15 cellular contexts compared by ENCODE assay signal in the genomic region with DNA sequence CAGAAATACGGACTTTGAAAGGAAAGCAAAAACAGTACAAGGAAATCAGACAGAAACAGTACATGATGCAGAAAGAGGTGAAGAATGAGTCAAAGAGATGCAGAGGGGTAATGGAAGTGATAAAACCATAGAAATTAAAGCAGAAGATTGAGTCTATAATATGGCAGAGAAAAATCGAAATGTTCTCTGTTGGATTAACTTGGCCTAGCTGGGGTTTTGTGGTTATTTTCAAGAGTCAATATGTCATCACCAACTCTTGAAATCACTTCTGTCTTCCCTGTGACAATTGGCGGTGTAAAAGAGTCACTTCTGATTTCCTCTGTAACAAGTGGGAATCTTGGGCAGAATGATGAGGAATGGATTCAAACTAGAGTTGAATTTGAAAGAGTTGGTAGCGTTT. TPM values are rescaled to one million over a fixed set of nuclear protein-coding genes. Genes with fewer than 3 reads are reported as not detected.
DNase-seq lines count a peak whose midpoint lies in the region; ATAC-seq and TF ChIP-seq lines count a peak whose summit lies in the region.
"Had no signal": no experiment of that assay in that cellular context is flagged by ENCODE, and none has a peak within 500 bp of the region (broad histone marks: within the 10 kb centered on the region; RNA-seq: fewer than 3 reads in every experiment).

No MANE protein-coding gene starts in this region.

- intact Hi-C loops in activated CD4-positive, alpha-beta T cell treated with anti-CD3 and anti-CD28 coated beads, Interleukin-2, amount 10 ng/mL, durations not matched to agents 24 days and 14 days (cut with micrococcal nuclease), result no loop called here
- intact Hi-C loops in PC-3 (cut with micrococcal nuclease) (no loop called here), CD14-positive monocyte (cut with micrococcal nuclease) (no loop called here), left cardiac atrium (cut with DNase I) (no loop called here)

- peaks cover 100% of the 10 kb centered on the region for H3K79me2 ChIP-seq in PC-3 (ENCODE audit: low read length)

- TF ChIP-seq CTCF in PC-3 (conservative IDR thresholded peaks at IDR 0.05; ENCODE audit: low read depth, low read length) (no peak), progenitor cell of endocrine pancreas (IDR thresholded peaks at IDR 0.05; ENCODE audit: unreplicated experiment) (no peak), CD14-positive monocyte (IDR thresholded peaks at IDR 0.05) (no peak)

- H3K4me3 ChIP-seq in PC-3 (ENCODE audit: low read length), result no peak overlapping the region

- H3K9me2 ChIP-seq in PC-3 (replicated peaks; ENCODE audit: low read length), result no peaks in the 10 kb centered on the region

- H3K27ac ChIP-seq in PC-3 (ENCODE audit: low read length), result no peak overlapping the region
- H3K27ac ChIP-seq: heart right ventricle had no signal

- no peak overlapping the region for H3K9ac ChIP-seq in PC-3 (ENCODE audit: low read length)

- no TSS peak for BruUV-seq in PC-3 (replicated peaks; lab: Mats Ljungman, UMichigan)

- H3K4me2 ChIP-seq in PC-3 (ENCODE audit: low read length), result peak overlapping the region; percentile 0; the same call in 1 of the 2 replicates

- H2AFZ ChIP-seq in PC-3 (ENCODE audit: low read length), result no peak overlapping the region

- peaks cover 63% of the 10 kb centered on the region for H3K36me3 Mint-ChIP-seq in activated CD4-positive, alpha-beta T cell treated with anti-CD3 and anti-CD28 coated beads, Interleukin-2, amount 10 ng/mL, durations not matched to agents 24 days and 14 days (ENCODE audit: low read depth)
- peaks cover 85% of the 10 kb centered on the region for H3K36me3 Mint-ChIP-seq in effector memory CD8-positive, alpha-beta T cell (ENCODE audit: insufficient read depth)
- H3K36me3 Mint-ChIP-seq in progenitor cell of endocrine pancreas (ENCODE audit: insufficient read depth), result peaks cover 39% of the 10 kb centered on the region
- peaks cover 49 to 77% of the 10 kb centered on the region in 2 donors for H3K36me3 Mint-ChIP-seq in CD14-positive monocyte

- H3K27me3 Mint-ChIP-seq in activated CD4-positive, alpha-beta T cell treated with anti-CD3 and anti-CD28 coated beads, Interleukin-2, amount 10 ng/mL, durations not matched to agents 24 days and 14 days, result no peaks in the 10 kb centered on the region
- H3K27me3 Mint-ChIP-seq in effector memory CD8-positive, alpha-beta T cell, result no peaks in the 10 kb centered on the region
- no peaks in the 10 kb centered on the region for H3K27me3 Mint-ChIP-seq in progenitor cell of endocrine pancreas
- no peaks in the 10 kb centered on the region for H3K27me3 Mint-ChIP-seq in CD14-positive monocyte (ENCODE audit: low read depth in 3 of 3)

- no peak for ATAC-seq in PC-3
- ATAC-seq in effector memory CD8-positive, alpha-beta T cell (replicated peaks), result no peak
- no peak for ATAC-seq in left cardiac atrium
- ATAC-seq: heart right ventricle had no signal

- POLR2A ChIA-PET in PC-3 (lab: Charles Lee; ENCODE audit: unreplicated experiment), result no interaction called here

- no peaks in the 10 kb centered on the region for H3K27me3 ChIP-seq in PC-3 (ENCODE audit: low read length)
- H3K27me3 ChIP-seq: heart right ventricle had no signal

- peak overlapping the region; percentile 65 for H3K4me3 Mint-ChIP-seq in activated CD4-positive, alpha-beta T cell treated with anti-CD3 and anti-CD28 coated beads, Interleukin-2, amount 10 ng/mL, durations not matched to agents 24 days and 14 days
- peak overlapping the region; percentile 1 to 46 for H3K4me3 Mint-ChIP-seq in effector memory CD8-positive, alpha-beta T cell
- H3K4me3 Mint-ChIP-seq in progenitor cell of endocrine pancreas (ENCODE audit: low read depth) (peak overlapping the region; percentile 23), CD14-positive monocyte (peak overlapping the region in 1 of 2 donors; percentile 26)

- CTCF ChIA-PET in PC-3 (lab: Charles Lee), result no interaction called here

- no peaks in the 10 kb centered on the region for H3K9me3 ChIP-seq in PC-3 (ENCODE audit: low read length)
- H3K9me3 ChIP-seq: heart right ventricle had no signal

- no peaks in the 10 kb centered on the region for H3K9me3 Mint-ChIP-seq in activated CD4-positive, alpha-beta T cell treated with anti-CD3 and anti-CD28 coated beads, Interleukin-2, amount 10 ng/mL, durations not matched to agents 24 days and 14 days
- no peaks in the 10 kb centered on the region for H3K9me3 Mint-ChIP-seq in effector memory CD8-positive, alpha-beta T cell
- no peaks in the 10 kb centered on the region for H3K9me3 Mint-ChIP-seq in progenitor cell of endocrine pancreas (ENCODE audit: low read depth)
- H3K9me3 Mint-ChIP-seq in CD14-positive monocyte, result no peaks in the 10 kb centered on the region

- DNase-seq in activated CD4-positive, alpha-beta T cell treated with anti-CD3 and anti-CD28 coated beads, Interleukin-2, amount 10 ng/mL, durations not matched to agents 24 days and 14 days, result no peak
- DNase-seq in activated CD4-positive, alpha-beta T cell treated with anti-CD3 and anti-CD28 coated beads for 48 hours, result no peak
- no peak for DNase-seq in PC-3
- DNase-seq in effector memory CD8-positive, alpha-beta T cell, result no peak
- DNase-seq in progenitor cell of endocrine pancreas (ENCODE audit: low spot score, unreplicated experiment), result no peak
- DNase-seq in CD14-positive monocyte (ENCODE audit: low spot score), result no peak
- DNase-seq in anterior cingulate cortex (lab: John Stamatoyannopoulos, UW), result no peak
- DNase-seq in left cardiac atrium, result no peak
- DNase-seq: activated CD4-positive, alpha-beta T cell treated with anti-CD3 and anti-CD28 coated beads for 4 hours; amygdala; heart right ventricle; mesendoderm; NCI-H146; NCI-H774; retina had no signal

- H3K36me3 ChIP-seq in PC-3 (ENCODE audit: low read depth, low read length), result peaks cover 65% of the 10 kb centered on the region

- peaks cover 73% of the 10 kb centered on the region for H4K20me1 ChIP-seq in PC-3 (ENCODE audit: low read length)

- H3K4me1 Mint-ChIP-seq in activated CD4-positive, alpha-beta T cell treated with anti-CD3 and anti-CD28 coated beads, Interleukin-2, amount 10 ng/mL, durations not matched to agents 24 days and 14 days, result peaks cover 46% of the 10 kb centered on the region
- peaks cover 37 to 60% of the 10 kb centered on the region in 2 donors for H3K4me1 Mint-ChIP-seq in effector memory CD8-positive, alpha-beta T cell (ENCODE audit: low read depth in 2 of 2)
- H3K4me1 Mint-ChIP-seq in progenitor cell of endocrine pancreas (ENCODE audit: low read depth), result peaks cover 34% of the 10 kb centered on the region
- H3K4me1 Mint-ChIP-seq in CD14-positive monocyte, result peaks cover 61% of the 10 kb centered on the region

- H3K27ac Mint-ChIP-seq in activated CD4-positive, alpha-beta T cell treated with anti-CD3 and anti-CD28 coated beads, Interleukin-2, amount 10 ng/mL, durations not matched to agents 24 days and 14 days, result peak overlapping the region; percentile 21
- peak overlapping the region; percentile 0 to 35 for H3K27ac Mint-ChIP-seq in effector memory CD8-positive, alpha-beta T cell
- peak overlapping the region; percentile 54 for H3K27ac Mint-ChIP-seq in progenitor cell of endocrine pancreas
- H3K27ac Mint-ChIP-seq in CD14-positive monocyte, result peak overlapping the region in 2 of 7 donors; percentile 6 to 58

- no peaks in the 10 kb centered on the region for H3F3A ChIP-seq in PC-3 (ENCODE audit: low read length, unreplicated experiment)

- H3K4me1 ChIP-seq in PC-3 (ENCODE audit: insufficient read depth, low read length), result peaks cover 19% of the 10 kb centered on the region

RNA-seq across cellular contexts. Expression of a gene that starts 7.4 kb away (rescaled TPM):
- total RNA-seq in activated CD4-positive, alpha-beta T cell treated with anti-CD3 and anti-CD28 coated beads, Interleukin-2, amount 10 ng/mL, durations not matched to agents 24 days and 14 days, result 90.8 and 92.6 TPM in 2 replicates
- total RNA-seq in PC-3 (2014; rRNA removed), result 49.8 and 55.0 TPM in 2 replicates
- 133 and 135 TPM in 2 replicates for total RNA-seq in progenitor cell of endocrine pancreas
- 10 to 100 TPM; 74.2 to 81.6 TPM for polyA plus RNA-seq in CD14-positive monocyte
- 10 to 100 TPM; 30.0 to 44.4 TPM for total RNA-seq in left cardiac atrium
